1 cellular context compared by ENCODE assay signal in genomic region chr6:168540713-168541291, GRCh38.
A peak's percentile ranks its signal among the peaks of the same experiment; 100 is the strongest.
TF ChIP-seq lines count a peak whose summit lies in the region.

No MANE protein-coding gene starts in this region.

TF ChIP-seq in H1, 55 proteins besides CTCF, POLR2A, EP300 and RAD21 (continued from another document):
- TF ChIP-seq CEBPB (IDR thresholded peaks at IDR 0.05; ENCODE audit: low read depth, low read length) (no peak), CREB1 (IDR thresholded peaks at IDR 0.05) (no peak), PHF8 (conservative IDR thresholded peaks at IDR 0.05; ENCODE audit: low read depth, low read length) (no peak), BRCA1 (IDR thresholded peaks at IDR 0.05; ENCODE audit: low read depth, low read length) (no peak), TAF7 (optimal IDR thresholded peaks at IDR 0.05; ENCODE audit: borderline replicate concordance, low read depth, low read length) (no peak), KDM4A (IDR thresholded peaks at IDR 0.05; ENCODE audit: low read depth, low read length, severe bottlenecking) (no peak), TCF12 (IDR thresholded peaks at IDR 0.05; ENCODE audit: low read depth, low read length) (no peak), RFX5 (IDR thresholded peaks at IDR 0.05; ENCODE audit: borderline replicate concordance, low read depth, low read length) (no peak), RNF2 (IDR thresholded peaks at IDR 0.05; ENCODE audit: borderline replicate concordance, low read depth, low read length, missing control alignments, poor library complexity, severe bottlenecking) (no peak), HDAC2 (IDR thresholded peaks at IDR 0.05; ENCODE audit: borderline replicate concordance in 1 of 2, low read depth in 2 of 2, low read length in 2 of 2) (0 out of 4 replicates have a peak, but pooled peaks of 1 of the 2 experiments have one; percentile 30), SIX5 (IDR thresholded peaks at IDR 0.05; ENCODE audit: low read depth, low read length) (no peak), E2F6 (IDR thresholded peaks at IDR 0.05) (peak; percentile 68), CBX5 (IDR thresholded peaks at IDR 0.05; ENCODE audit: low read depth, low read length) (no peak), NRF1 (IDR thresholded peaks at IDR 0.05; ENCODE audit: low read depth, low read length) (no peak), BACH1 (IDR thresholded peaks at IDR 0.05; ENCODE audit: low read length) (no peak), POLR2AphosphoS5 (IDR thresholded peaks at IDR 0.05; ENCODE audit: low read depth, low read length) (peak; percentile 31; the same call in 1 of the 2 replicates), ATF2 (IDR thresholded peaks at IDR 0.05; ENCODE audit: low read length) (0 out of 2 replicates have a peak, but pooled peaks have one; percentile 65), SP2 (IDR thresholded peaks at IDR 0.05; ENCODE audit: low read length) (no peak), ZNF274 (IDR thresholded peaks at IDR 0.05; ENCODE audit: borderline replicate concordance, extremely low read depth, low read length) (no peak), YY1 (IDR thresholded peaks at IDR 0.05; ENCODE audit: low read depth, low read length) (no peak), SIRT6 (IDR thresholded peaks at IDR 0.05; ENCODE audit: low read length) (no peak), KDM1A (IDR thresholded peaks at IDR 0.05; ENCODE audit: borderline replicate concordance, low read length) (peak; percentile 88), RXRA (IDR thresholded peaks at IDR 0.05; ENCODE audit: insufficient read depth, low read depth, low read length) (no peak), SAP30 (IDR thresholded peaks at IDR 0.05; ENCODE audit: insufficient read depth, insufficient replicate concordance, low read length) (no peak), EZH2 (IDR thresholded peaks at IDR 0.05; ENCODE audit: low read depth, low read length, severe bottlenecking) (no peak), SUZ12 (IDR thresholded peaks at IDR 0.05; ENCODE audit: low read length) (no peak), TEAD4 (IDR thresholded peaks at IDR 0.05; ENCODE audit: low read depth, low read length) (no peak), HDAC6 (IDR thresholded peaks at IDR 0.05; ENCODE audit: low read depth, low read length) (no peak), SRF (IDR thresholded peaks at IDR 0.05; ENCODE audit: low read depth, low read length) (no peak), CHD2 (IDR thresholded peaks at IDR 0.05; ENCODE audit: low read length) (peak; percentile 54; the same call in 1 of the 2 replicates), GTF2F1 (IDR thresholded peaks at IDR 0.05; ENCODE audit: borderline replicate concordance, low read depth, low read length) (no peak), MAFK (IDR thresholded peaks at IDR 0.05; ENCODE audit: low read depth, low read length) (no peak), GABPA (IDR thresholded peaks at IDR 0.05; ENCODE audit: borderline replicate concordance, insufficient read depth, low read length) (0 out of 2 replicates have a peak, but pooled peaks have one; percentile 52), BCL11A (IDR thresholded peaks at IDR 0.05; ENCODE audit: low read depth in 2 of 2, low read length in 2 of 2) (no peak), CHD7 (IDR thresholded peaks at IDR 0.05; ENCODE audit: insufficient replicate concordance, low read length) (no peak), CTBP2 (IDR thresholded peaks at IDR 0.05; ENCODE audit: borderline replicate concordance, insufficient read depth, insufficient read length, low read length) (no peak), MAX (IDR thresholded peaks at IDR 0.05) (peak; percentile 70), CBX8 (IDR thresholded peaks at IDR 0.05; ENCODE audit: borderline replicate concordance, low read depth, low read length) (no peak), TAF1 (IDR thresholded peaks at IDR 0.05; ENCODE audit: low read depth, low read length) (0 out of 2 replicates have a peak, but pooled peaks have one; percentile 14), JUN (IDR thresholded peaks at IDR 0.05; ENCODE audit: low read depth, low read length) (no peak), SP4 (IDR thresholded peaks at IDR 0.05; ENCODE audit: low read length) (no peak), RBBP5 (IDR thresholded peaks at IDR 0.05; ENCODE audit: borderline replicate concordance, low read depth, low read length) (no peak), EGR1 (IDR thresholded peaks at IDR 0.05; ENCODE audit: borderline replicate concordance, low read depth, low read length) (no peak), KDM5A (IDR thresholded peaks at IDR 0.05; ENCODE audit: low read length) (no peak)
